Comparison of ENCODE assay signal across 9 cellular contexts in the genomic region with DNA sequence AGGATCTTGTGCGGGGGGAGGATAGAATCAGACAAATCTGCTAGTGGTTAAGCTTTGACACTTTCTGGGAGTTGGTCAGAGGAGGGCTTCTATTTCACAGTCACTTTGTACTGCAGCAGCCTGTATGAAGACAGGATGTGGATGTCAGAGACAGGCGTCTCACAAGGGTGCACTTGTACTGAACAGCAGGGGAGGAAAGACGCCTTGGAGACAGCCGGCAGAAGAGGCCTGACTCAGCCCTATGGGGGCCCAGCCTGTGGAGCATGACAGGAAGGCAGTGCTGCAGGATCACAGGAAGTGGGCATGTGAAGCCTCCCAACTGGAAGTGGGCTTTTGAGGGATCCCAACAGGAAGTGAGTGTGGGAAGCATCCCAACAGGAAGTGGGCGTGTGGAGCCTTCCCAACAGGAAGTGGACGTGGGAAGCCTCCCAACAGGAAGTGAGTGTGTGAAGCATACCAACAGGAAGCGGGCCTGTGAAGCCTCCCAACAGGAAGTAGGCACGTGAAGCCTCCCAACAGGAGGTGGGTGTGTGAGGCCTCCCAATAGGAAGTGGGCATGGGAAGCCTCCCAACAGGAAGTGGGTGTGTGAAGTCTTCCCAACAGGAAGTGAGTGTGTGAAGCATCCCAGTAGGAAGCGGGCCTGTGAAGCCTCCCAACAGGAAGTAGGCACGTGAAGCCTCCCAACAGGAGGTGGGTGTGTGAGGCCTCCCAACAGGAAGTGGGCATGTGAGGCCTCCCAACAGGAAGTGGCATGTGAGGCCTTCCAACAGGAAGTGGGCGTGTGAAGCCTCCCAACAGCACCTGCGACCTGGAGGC.
DNase-seq lines count a peak whose midpoint lies in the region; ATAC-seq and TF ChIP-seq lines count a peak whose summit lies in the region.
"Had no signal": no experiment of that assay in that cellular context is flagged by ENCODE, and none has a peak within 500 bp of the region (broad histone marks: within the 10 kb centered on the region; RNA-seq: fewer than 3 reads in every experiment).

No MANE protein-coding gene starts in this region.

- intact Hi-C loops in spleen (cut with DNase I; ENCODE audit: low total_unique reads) (no loop called here), mucosa of descending colon (cut with DNase I, micrococcal nuclease) (no loop called here)

- 21 to 31% (median 25%) methylated on average over 12 of the region's 12 CpGs for WGBS in spleen, 5 donors

- ATAC-seq in GM18505 (IDR thresholded peaks at IDR 0.05; ENCODE audit: unreplicated experiment) (peak; percentile 96), HG03342 (IDR thresholded peaks at IDR 0.05; ENCODE audit: unreplicated experiment) (no peak), mucosa of descending colon (no peak)
- peak; percentile 76 for ATAC-seq in central memory CD8-positive, alpha-beta T cell (replicated peaks; ENCODE audit: extremely low read depth, poor library complexity, severe bottlenecking)

- no peaks in the 10 kb centered on the region for H3K36me3 ChIP-seq in spleen
- no peaks in the 10 kb centered on the region for H3K36me3 ChIP-seq in mucosa of descending colon (ENCODE audit: low read depth)

- H3K27ac Mint-ChIP-seq in central memory CD8-positive, alpha-beta T cell (ENCODE audit: low read depth), result peak overlapping the region; percentile 96

- H3K4me3 Mint-ChIP-seq in central memory CD8-positive, alpha-beta T cell, result peak overlapping the region; percentile 14

- H3K9me3 ChIP-seq in spleen (peaks cover 0 to 30% (median 13%) of the 10 kb centered on the region in 8 donors), mucosa of descending colon (no peaks in the 10 kb centered on the region)
- H3K9me3 ChIP-seq: psoas muscle had no signal

- TF ChIP-seq CTCF in spleen (IDR thresholded peaks at IDR 0.05 in 8 of 11, conservative IDR thresholded peaks at IDR 0.05 in 3 of 11), result no peak
- TF ChIP-seq CTCF in mucosa of descending colon (IDR thresholded peaks at IDR 0.05), result no peak

- H3K27me3 Mint-ChIP-seq in central memory CD8-positive, alpha-beta T cell, result no peaks in the 10 kb centered on the region

- H3K27ac ChIP-seq in spleen, result peak overlapping the region; percentile 4 to 81 (median 52)
- H3K27ac ChIP-seq: psoas muscle had no signal

- no peaks in the 10 kb centered on the region for H3K27me3 ChIP-seq in spleen (replicated peaks in 1 of 7)

- H3K4me1 Mint-ChIP-seq in central memory CD8-positive, alpha-beta T cell, result peaks cover 35% of the 10 kb centered on the region

- peak; percentile 12 to 48 for DNase-seq in SW 1271 (lab: John Stamatoyannopoulos, UW)
- DNase-seq in central memory CD8-positive, alpha-beta T cell (ENCODE audit: low spot score in 2 of 2), result no peak
- no peak for DNase-seq in spleen
- no peak for DNase-seq in dermis blood vessel endothelial cell
- no peak for DNase-seq in NCI-H774 (lab: John Stamatoyannopoulos, UW)
- DNase-seq in mucosa of descending colon, result no peak
- DNase-seq: psoas muscle had no signal

- H3K4me3 ChIP-seq in spleen, result no peak overlapping the region
- no peak overlapping the region for H3K4me3 ChIP-seq in mucosa of descending colon
- H3K4me3 ChIP-seq: psoas muscle had no signal

- H3K36me3 Mint-ChIP-seq in central memory CD8-positive, alpha-beta T cell (ENCODE audit: insufficient read depth), result peaks cover 6% of the 10 kb centered on the region

- no peak for TF ChIP-seq POLR2A in GM18505 (IDR thresholded peaks at IDR 0.05; ENCODE audit: borderline replicate concordance, extremely low read depth, insufficient read depth, insufficient read length)
- no peak for TF ChIP-seq POLR2A in spleen (IDR thresholded peaks at IDR 0.05)

- peaks cover 8% of the 10 kb centered on the region for H3K9me3 Mint-ChIP-seq in central memory CD8-positive, alpha-beta T cell

- H3K4me1 ChIP-seq in spleen (peaks cover 0 to 20% (median 8%) of the 10 kb centered on the region in 6 donors), mucosa of descending colon (ENCODE audit: low read depth) (no peaks in the 10 kb centered on the region)
- H3K4me1 ChIP-seq: psoas muscle had no signal

Comparison
In these comparisons a context has a peak if more than half of its experiments do, and no peak if none do; other contexts are left out.
1. ATAC-seq: peak in GM18505 (single experiment) and central memory CD8-positive, alpha-beta T cell (single experiment); none in HG03342 (single experiment) and mucosa of descending colon (single experiment).
2. DNase-seq: peak in SW 1271 (2 of 2); none in central memory CD8-positive, alpha-beta T cell (0 of 2), spleen (single experiment), dermis blood vessel endothelial cell (single experiment), NCI-H774 (single experiment) and mucosa of descending colon (0 of 3).